Comparison of ENCODE assay signal across 1 cellular context in the genomic region with DNA sequence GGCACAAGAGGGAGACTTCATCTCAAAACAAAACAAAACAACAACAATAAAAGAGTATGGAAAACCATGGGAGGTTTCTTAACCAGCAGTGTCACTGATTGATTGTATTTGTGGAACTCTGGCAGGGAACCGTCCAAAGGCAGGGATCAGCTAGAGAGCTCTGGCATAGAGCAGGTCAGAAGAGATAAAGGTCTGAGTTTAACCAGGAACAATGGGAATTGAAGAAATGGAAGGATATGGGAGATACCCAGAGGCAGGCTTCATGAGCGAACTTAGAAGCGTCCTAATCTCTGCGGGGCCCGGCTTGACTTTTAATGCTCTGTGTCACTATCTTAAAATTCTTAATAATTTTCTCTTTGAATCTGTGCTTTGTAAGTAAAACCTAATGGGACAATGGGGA.
TF ChIP-seq lines count a peak whose summit lies in the region.

No MANE protein-coding gene starts in this region.

TF ChIP-seq in GM23338, 12 proteins besides CTCF, POLR2A, EP300 and RAD21 (continued from another document):
- TF ChIP-seq, protein P1, sequence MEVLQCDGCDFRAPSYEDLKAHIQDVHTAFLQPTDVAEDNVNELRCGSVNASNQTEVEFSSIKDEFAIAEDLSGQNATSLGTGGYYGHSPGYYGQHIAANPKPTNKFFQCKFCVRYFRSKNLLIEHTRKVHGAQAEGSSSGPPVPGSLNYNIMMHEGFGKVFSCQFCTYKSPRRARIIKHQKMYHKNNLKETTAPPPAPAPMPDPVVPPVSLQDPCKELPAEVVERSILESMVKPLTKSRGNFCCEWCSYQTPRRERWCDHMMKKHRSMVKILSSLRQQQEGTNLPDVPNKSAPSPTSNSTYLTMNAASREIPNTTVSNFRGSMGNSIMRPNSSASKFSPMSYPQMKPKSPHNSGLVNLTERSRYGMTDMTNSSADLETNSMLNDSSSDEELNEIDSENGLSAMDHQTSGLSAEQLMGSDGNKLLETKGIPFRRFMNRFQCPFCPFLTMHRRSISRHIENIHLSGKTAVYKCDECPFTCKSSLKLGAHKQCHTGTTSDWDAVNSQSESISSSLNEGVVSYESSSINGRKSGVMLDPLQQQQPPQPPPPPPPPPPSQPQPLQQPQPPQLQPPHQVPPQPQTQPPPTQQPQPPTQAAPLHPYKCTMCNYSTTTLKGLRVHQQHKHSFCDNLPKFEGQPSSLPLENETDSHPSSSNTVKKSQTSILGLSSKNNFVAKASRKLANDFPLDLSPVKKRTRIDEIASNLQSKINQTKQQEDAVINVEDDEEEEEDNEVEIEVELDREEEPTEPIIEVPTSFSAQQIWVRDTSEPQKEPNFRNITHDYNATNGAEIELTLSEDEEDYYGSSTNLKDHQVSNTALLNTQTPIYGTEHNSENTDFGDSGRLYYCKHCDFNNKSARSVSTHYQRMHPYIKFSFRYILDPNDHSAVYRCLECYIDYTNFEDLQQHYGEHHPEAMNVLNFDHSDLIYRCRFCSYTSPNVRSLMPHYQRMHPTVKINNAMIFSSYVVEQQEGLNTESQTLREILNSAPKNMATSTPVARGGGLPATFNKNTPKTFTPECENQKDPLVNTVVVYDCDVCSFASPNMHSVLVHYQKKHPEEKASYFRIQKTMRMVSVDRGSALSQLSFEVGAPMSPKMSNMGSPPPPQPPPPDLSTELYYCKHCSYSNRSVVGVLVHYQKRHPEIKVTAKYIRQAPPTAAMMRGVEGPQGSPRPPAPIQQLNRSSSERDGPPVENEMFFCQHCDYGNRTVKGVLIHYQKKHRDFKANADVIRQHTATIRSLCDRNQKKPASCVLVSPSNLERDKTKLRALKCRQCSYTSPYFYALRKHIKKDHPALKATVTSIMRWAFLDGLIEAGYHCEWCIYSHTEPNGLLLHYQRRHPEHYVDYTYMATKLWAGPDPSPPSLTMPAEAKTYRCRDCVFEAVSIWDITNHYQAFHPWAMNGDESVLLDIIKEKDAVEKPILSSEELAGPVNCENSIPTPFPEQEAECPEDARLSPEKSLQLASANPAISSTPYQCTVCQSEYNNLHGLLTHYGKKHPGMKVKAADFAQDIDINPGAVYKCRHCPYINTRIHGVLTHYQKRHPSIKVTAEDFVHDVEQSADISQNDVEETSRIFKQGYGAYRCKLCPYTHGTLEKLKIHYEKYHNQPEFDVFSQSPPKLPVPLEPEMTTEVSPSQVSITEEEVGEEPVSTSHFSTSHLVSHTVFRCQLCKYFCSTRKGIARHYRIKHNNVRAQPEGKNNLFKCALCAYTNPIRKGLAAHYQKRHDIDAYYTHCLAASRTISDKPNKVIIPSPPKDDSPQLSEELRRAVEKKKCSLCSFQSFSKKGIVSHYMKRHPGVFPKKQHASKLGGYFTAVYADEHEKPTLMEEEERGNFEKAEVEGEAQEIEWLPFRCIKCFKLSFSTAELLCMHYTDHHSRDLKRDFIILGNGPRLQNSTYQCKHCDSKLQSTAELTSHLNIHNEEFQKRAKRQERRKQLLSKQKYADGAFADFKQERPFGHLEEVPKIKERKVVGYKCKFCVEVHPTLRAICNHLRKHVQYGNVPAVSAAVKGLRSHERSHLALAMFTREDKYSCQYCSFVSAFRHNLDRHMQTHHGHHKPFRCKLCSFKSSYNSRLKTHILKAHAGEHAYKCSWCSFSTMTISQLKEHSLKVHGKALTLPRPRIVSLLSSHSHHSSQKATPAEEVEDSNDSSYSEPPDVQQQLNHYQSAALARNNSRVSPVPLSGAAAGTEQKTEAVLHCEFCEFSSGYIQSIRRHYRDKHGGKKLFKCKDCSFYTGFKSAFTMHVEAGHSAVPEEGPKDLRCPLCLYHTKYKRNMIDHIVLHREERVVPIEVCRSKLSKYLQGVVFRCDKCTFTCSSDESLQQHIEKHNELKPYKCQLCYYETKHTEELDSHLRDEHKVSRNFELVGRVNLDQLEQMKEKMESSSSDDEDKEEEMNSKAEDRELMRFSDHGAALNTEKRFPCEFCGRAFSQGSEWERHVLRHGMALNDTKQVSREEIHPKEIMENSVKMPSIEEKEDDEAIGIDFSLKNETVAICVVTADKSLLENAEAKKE (CRISPR knock-in tag; IDR thresholded peaks at IDR 0.05): no peak
- TF ChIP-seq, protein P2, sequence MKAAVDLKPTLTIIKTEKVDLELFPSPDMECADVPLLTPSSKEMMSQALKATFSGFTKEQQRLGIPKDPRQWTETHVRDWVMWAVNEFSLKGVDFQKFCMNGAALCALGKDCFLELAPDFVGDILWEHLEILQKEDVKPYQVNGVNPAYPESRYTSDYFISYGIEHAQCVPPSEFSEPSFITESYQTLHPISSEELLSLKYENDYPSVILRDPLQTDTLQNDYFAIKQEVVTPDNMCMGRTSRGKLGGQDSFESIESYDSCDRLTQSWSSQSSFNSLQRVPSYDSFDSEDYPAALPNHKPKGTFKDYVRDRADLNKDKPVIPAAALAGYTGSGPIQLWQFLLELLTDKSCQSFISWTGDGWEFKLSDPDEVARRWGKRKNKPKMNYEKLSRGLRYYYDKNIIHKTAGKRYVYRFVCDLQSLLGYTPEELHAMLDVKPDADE (IDR thresholded peaks at IDR 0.05): no peak
